Comparison of ENCODE assay signal across 31 cellular contexts in genomic region chr7:150748402-150748801, GRCh38. TPM values are rescaled to one million over a fixed set of nuclear protein-coding genes. Genes with fewer than 3 reads are reported as not detected.
A peak's percentile ranks its signal among the peaks of the same experiment; 100 is the strongest.
DNase-seq lines count a peak whose midpoint lies in the region; ATAC-seq, FAIRE-seq and TF ChIP-seq lines count a peak whose summit lies in the region.
"Had no signal": no experiment of that assay in that cellular context is flagged by ENCODE, and none has a peak within 500 bp of the region (broad histone marks: within the 10 kb centered on the region; RNA-seq: fewer than 3 reads in every experiment).

No MANE protein-coding gene starts in this region.

- no peak overlapping the region for H3K4me3 ChIP-seq in DND-41 (ENCODE audit: low read depth in 1 of 2, low read length in 2 of 2)
- H3K4me3 ChIP-seq: cardiac muscle cell, neural progenitor cell, PC-9, right lobe of liver, stomach, tibial artery had no signal

- H3K36me3 ChIP-seq in DND-41 (ENCODE audit: insufficient read depth, low read length), result peaks cover 18% of the 10 kb centered on the region
- H3K36me3 ChIP-seq: cardiac muscle cell, neural progenitor cell, right lobe of liver, tibial artery had no signal

- no peak overlapping the region for H3K4me3 Mint-ChIP-seq in activated CD4-positive, alpha-beta T cell treated with anti-CD3 and anti-CD28 coated beads for 36 hours
- H3K4me3 Mint-ChIP-seq in activated T-helper 17 cell treated with anti-CD3 and anti-CD28 coated beads, Interleukin-2, amount 50 U/mL, for 72 hours, result peak overlapping the region; percentile 89
- H3K4me3 Mint-ChIP-seq in naive thymus-derived CD8-positive, alpha-beta T cell, result peak overlapping the region; percentile 16 to 88 (median 69)
- H3K4me3 Mint-ChIP-seq: neural progenitor cell had no signal

- ATAC-seq in activated CD4-positive, alpha-beta T cell treated with anti-CD3 and anti-CD28 coated beads for 36 hours, result peak; percentile 31
- ATAC-seq in DND-41 (ENCODE audit: insufficient read depth, low read depth), result peak; percentile 21; the same call in 1 of the 3 replicates
- peak; percentile 55 for ATAC-seq in activated T-helper 17 cell treated with anti-CD3 and anti-CD28 coated beads, Interleukin-2, amount 50 U/mL, for 72 hours (replicated peaks)
- ATAC-seq in naive thymus-derived CD8-positive, alpha-beta T cell, result peak; percentile 37 to 61

- POLR2A ChIA-PET in activated CD4-positive, alpha-beta T cell treated with anti-CD3 and anti-CD28 coated beads for 36 hours (lab: Charles Lee), result interaction anchor here (0.5 kb wide), 1 partner anchor 284 kb away, joined by 4 read pairs; no protein-coding TSS in a partner anchor
- POLR2A ChIA-PET in naive thymus-derived CD8-positive, alpha-beta T cell (lab: Charles Lee), result interaction anchor here (0.5 to 16.2 kb wide), 10 partner anchors 10 to 381 kb away, joined by 3 to 245 read pairs (median 18); partner anchors contain the start of genes GIMAP1, GIMAP2, GIMAP4 and GIMAP5

- H3K27ac ChIP-seq in DND-41 (ENCODE audit: low read length), result peak overlapping the region; percentile 33; the same call in 1 of the 2 replicates
- H3K27ac ChIP-seq: cardiac muscle cell, neural progenitor cell, PC-9, right lobe of liver, tibial artery had no signal

- peaks cover 29% of the 10 kb centered on the region for H3K36me3 Mint-ChIP-seq in activated CD4-positive, alpha-beta T cell treated with anti-CD3 and anti-CD28 coated beads for 36 hours (ENCODE audit: low read depth)
- peaks cover 37% of the 10 kb centered on the region for H3K36me3 Mint-ChIP-seq in activated T-helper 17 cell treated with anti-CD3 and anti-CD28 coated beads, Interleukin-2, amount 50 U/mL, for 72 hours (ENCODE audit: low read depth)
- H3K36me3 Mint-ChIP-seq in naive thymus-derived CD8-positive, alpha-beta T cell, result peaks cover 8 to 30% (median 21%) of the 10 kb centered on the region in 3 donors
- H3K36me3 Mint-ChIP-seq: neural progenitor cell had no signal

- H3K27me3 Mint-ChIP-seq in activated CD4-positive, alpha-beta T cell treated with anti-CD3 and anti-CD28 coated beads for 36 hours, result no peaks in the 10 kb centered on the region
- H3K27me3 Mint-ChIP-seq in activated T-helper 17 cell treated with anti-CD3 and anti-CD28 coated beads, Interleukin-2, amount 50 U/mL, for 72 hours, result no peaks in the 10 kb centered on the region
- H3K27me3 Mint-ChIP-seq in naive thymus-derived CD8-positive, alpha-beta T cell, result no peaks in the 10 kb centered on the region

- no peak overlapping the region for H3K4me2 ChIP-seq in DND-41 (ENCODE audit: insufficient read depth, low read length)
- H3K4me2 ChIP-seq: neural progenitor cell, PC-9 had no signal

- peaks cover 22% of the 10 kb centered on the region for H3K4me1 ChIP-seq in DND-41 (ENCODE audit: insufficient read depth, low read length)
- H3K4me1 ChIP-seq: neural progenitor cell, tibial artery had no signal

- CTCF ChIA-PET in activated CD4-positive, alpha-beta T cell treated with anti-CD3 and anti-CD28 coated beads for 36 hours (lab: Charles Lee), result interaction anchor here (1.1 to 1.4 kb wide), 4 partner anchors 10 to 179 kb away, joined by 3 to 6 read pairs (median 4); partner anchors contain the start of gene GIMAP1

- intact Hi-C loops in activated CD4-positive, alpha-beta T cell treated with anti-CD3 and anti-CD28 coated beads for 36 hours (cut with DNase I, micrococcal nuclease), result no loop called here

- TF ChIP-seq CTCF in DND-41 (IDR thresholded peaks at IDR 0.05; ENCODE audit: borderline replicate concordance, extremely low read depth, low read length, poor library complexity, severe bottlenecking) (no peak), D721Med (IDR thresholded peaks at IDR 0.05; ENCODE audit: insufficient read depth, missing control alignments) (no peak)

- H3K27me3 ChIP-seq in DND-41 (ENCODE audit: insufficient read depth, low read length, poor library complexity), result no peaks in the 10 kb centered on the region
- H3K27me3 ChIP-seq: right lobe of liver, stomach, tibial artery had no signal

- no peaks in the 10 kb centered on the region for H3K9me3 ChIP-seq in DND-41 (ENCODE audit: insufficient read depth, low read length, severe bottlenecking)
- H3K9me3 ChIP-seq: right lobe of liver, stomach, tibial artery had no signal

- peaks cover 4% of the 10 kb centered on the region; the same call in 1 of the 2 replicates for H4K20me1 ChIP-seq in DND-41 (ENCODE audit: insufficient read depth, low read length)

- H2AFZ ChIP-seq in DND-41 (ENCODE audit: low read depth, low read length), result no peak overlapping the region
- H2AFZ ChIP-seq: neural progenitor cell, PC-9 had no signal

- H3K27ac Mint-ChIP-seq in activated CD4-positive, alpha-beta T cell treated with anti-CD3 and anti-CD28 coated beads for 36 hours, result peak overlapping the region; percentile 65
- peak overlapping the region; percentile 91 for H3K27ac Mint-ChIP-seq in activated T-helper 17 cell treated with anti-CD3 and anti-CD28 coated beads, Interleukin-2, amount 50 U/mL, for 72 hours
- peak overlapping the region; percentile 89 to 100 (median 95) for H3K27ac Mint-ChIP-seq in naive thymus-derived CD8-positive, alpha-beta T cell
- H3K27ac Mint-ChIP-seq: neural progenitor cell had no signal

- H3K9ac ChIP-seq in DND-41 (ENCODE audit: low read depth, low read length), result no peak overlapping the region
- H3K9ac ChIP-seq: neural progenitor cell had no signal

- no peaks in the 10 kb centered on the region for H3K9me3 Mint-ChIP-seq in activated CD4-positive, alpha-beta T cell treated with anti-CD3 and anti-CD28 coated beads for 36 hours (ENCODE audit: low read depth)
- H3K9me3 Mint-ChIP-seq in activated T-helper 17 cell treated with anti-CD3 and anti-CD28 coated beads, Interleukin-2, amount 50 U/mL, for 72 hours, result no peaks in the 10 kb centered on the region
- no peaks in the 10 kb centered on the region for H3K9me3 Mint-ChIP-seq in naive thymus-derived CD8-positive, alpha-beta T cell
- H3K9me3 Mint-ChIP-seq: neural progenitor cell had no signal

- peaks cover 5% of the 10 kb centered on the region; the same call in 1 of the 2 replicates for H3K79me2 ChIP-seq in DND-41 (ENCODE audit: insufficient read depth, low read length)

- no peak for DNase-seq in activated CD4-positive, alpha-beta T cell treated with anti-CD3 and anti-CD28 coated beads for 36 hours
- no peak for DNase-seq in activated CD4-positive, alpha-beta T cell treated with anti-CD3 and anti-CD28 coated beads for 48 hours
- DNase-seq in DND-41 (no peak), midbrain (lab: John Stamatoyannopoulos, UW) (no peak), D721Med (ENCODE audit: insufficient read length, low spot score) (no peak), NCI-H69 (lab: John Stamatoyannopoulos, UW) (no peak)
- DNase-seq in naive thymus-derived CD8-positive, alpha-beta T cell, result peak in 1 of 10 donors; percentile 57
- DNase-seq: 8988T; activated CD4-positive, CD25-positive, alpha-beta regulatory T cell; activated effector memory CD4-positive, alpha-beta T cell treated with Interleukin-2 at 50 U/mL for 16 hours; anterior cingulate cortex; cortex of kidney; DMS79 treated with DMSO at 0.1 percent for 48 hours; H7; KG1; kidney; NCI-H1436 treated with DMSO at 0.1 percent for 48 hours; NCI-H2107; NCI-H446; PC-9; posterior cingulate gyrus; right lobe of liver; SHP77 treated with DMSO at 0.1 percent for 48 hours; stimulated activated CD4-positive, alpha-beta T cell treated with anti-CD3 and anti-CD28 coated beads, Interleukin-4, amount 100 ng/mL, for 4 hours; stomach; tibial artery had no signal

- H3K4me1 Mint-ChIP-seq in activated CD4-positive, alpha-beta T cell treated with anti-CD3 and anti-CD28 coated beads for 36 hours, result peaks cover 87% of the 10 kb centered on the region
- H3K4me1 Mint-ChIP-seq in activated T-helper 17 cell treated with anti-CD3 and anti-CD28 coated beads, Interleukin-2, amount 50 U/mL, for 72 hours, result peaks cover 57% of the 10 kb centered on the region
- peaks cover 51 to 93% (median 90%) of the 10 kb centered on the region in 4 donors for H3K4me1 Mint-ChIP-seq in naive thymus-derived CD8-positive, alpha-beta T cell

- FAIRE-seq in D721Med (lab: Jason Lieb, UNC), result no peak
- FAIRE-seq: HTR-8/SVneo, kidney had no signal

RNA-seq across cellular contexts. Expression of gene GIMAP5, which starts 11.2 kb away (rescaled TPM):
- 10 to 100 TPM; 47.6 to 53.3 TPM for total RNA-seq in activated CD4-positive, alpha-beta T cell treated with anti-CD3 and anti-CD28 coated beads for 36 hours
- 100 to 1,000 TPM; 106 to 142 TPM for total RNA-seq in activated T-helper 17 cell treated with anti-CD3 and anti-CD28 coated beads, Interleukin-2, amount 50 U/mL, for 72 hours
- 100 to 1,000 TPM; 342 to 364 TPM for total RNA-seq in naive thymus-derived CD8-positive, alpha-beta T cell
- polyA plus RNA-seq in naive thymus-derived CD8-positive, alpha-beta T cell, result 100 to 1,000 TPM; 320 to 506 (median 401) TPM
- total RNA-seq: H7, PC-9 had no signal

RNA-seq across cellular contexts. Expression of gene GIMAP1, which starts 32.0 kb away (rescaled TPM):
- 1 to 10 TPM; 3.5 to 5.5 TPM for total RNA-seq in activated CD4-positive, alpha-beta T cell treated with anti-CD3 and anti-CD28 coated beads for 36 hours
- total RNA-seq in activated T-helper 17 cell treated with anti-CD3 and anti-CD28 coated beads, Interleukin-2, amount 50 U/mL, for 72 hours, result 1 to 10 TPM; 5.1 to 5.6 TPM
- 100 to 1,000 TPM; 119 TPM for total RNA-seq in naive thymus-derived CD8-positive, alpha-beta T cell
- polyA plus RNA-seq in naive thymus-derived CD8-positive, alpha-beta T cell, result 10 to 100 TPM; 48.0 to 87.4 (median 67.1) TPM
- total RNA-seq: H7, PC-9 had no signal
- polyA plus RNA-seq: cardiac muscle cell had no signal

RNA-seq across cellular contexts. Expression of gene TMEM176B, which starts 51.8 kb away (rescaled TPM):
- total RNA-seq in activated CD4-positive, alpha-beta T cell treated with anti-CD3 and anti-CD28 coated beads for 36 hours, result not detected
- not detected for total RNA-seq in activated T-helper 17 cell treated with anti-CD3 and anti-CD28 coated beads, Interleukin-2, amount 50 U/mL, for 72 hours
- total RNA-seq in naive thymus-derived CD8-positive, alpha-beta T cell, result not detected
- polyA plus RNA-seq in naive thymus-derived CD8-positive, alpha-beta T cell, result under 1 TPM in 1 of 3 donors, not detected in 2; 0.69 TPM
- total RNA-seq: activated CD8-positive, alpha-beta memory T cell treated with anti-CD3 and anti-CD28 coated beads for 36 hours had no signal

RNA-seq across cellular contexts. Expression of gene TMEM176A, which starts 52.2 kb away (rescaled TPM):
- not detected for total RNA-seq in activated CD4-positive, alpha-beta T cell treated with anti-CD3 and anti-CD28 coated beads for 36 hours
- total RNA-seq in activated T-helper 17 cell treated with anti-CD3 and anti-CD28 coated beads, Interleukin-2, amount 50 U/mL, for 72 hours, result under 1 TPM in 1 of 2 donors, not detected in 1; 0.45 TPM
- total RNA-seq in naive thymus-derived CD8-positive, alpha-beta T cell, result under 1 TPM in 1 of 2 experiments, not detected in 1; 0.88 TPM
- polyA plus RNA-seq in naive thymus-derived CD8-positive, alpha-beta T cell, result under 1 TPM in 2 of 3 donors, not detected in 1; 0.18 to 0.62 TPM
- total RNA-seq: activated CD8-positive, alpha-beta memory T cell treated with anti-CD3 and anti-CD28 coated beads for 36 hours; H7; PC-9 had no signal

Comparison
In these comparisons a context has a peak if more than half of its experiments do, and no peak if none do; other contexts are left out.
1. RNA of gene GIMAP1, which starts 32.0 kb away (total RNA-seq): 119 TPM in naive thymus-derived CD8-positive, alpha-beta T cell; 5.1 to 5.6 TPM in activated T-helper 17 cell treated with anti-CD3 and anti-CD28 coated beads, Interleukin-2, amount 50 U/mL, for 72 hours and 3.5 to 5.5 TPM in activated CD4-positive, alpha-beta T cell treated with anti-CD3 and anti-CD28 coated beads for 36 hours; every median in the first group is over 10 times any median in the second.
2. Peak in every context shown above with its lines, with median percentiles within 50 percentile points of each other: ATAC-seq and H3K27ac Mint-ChIP-seq.